ENCODE assay signal across 8 cellular contexts in the genomic region with DNA sequence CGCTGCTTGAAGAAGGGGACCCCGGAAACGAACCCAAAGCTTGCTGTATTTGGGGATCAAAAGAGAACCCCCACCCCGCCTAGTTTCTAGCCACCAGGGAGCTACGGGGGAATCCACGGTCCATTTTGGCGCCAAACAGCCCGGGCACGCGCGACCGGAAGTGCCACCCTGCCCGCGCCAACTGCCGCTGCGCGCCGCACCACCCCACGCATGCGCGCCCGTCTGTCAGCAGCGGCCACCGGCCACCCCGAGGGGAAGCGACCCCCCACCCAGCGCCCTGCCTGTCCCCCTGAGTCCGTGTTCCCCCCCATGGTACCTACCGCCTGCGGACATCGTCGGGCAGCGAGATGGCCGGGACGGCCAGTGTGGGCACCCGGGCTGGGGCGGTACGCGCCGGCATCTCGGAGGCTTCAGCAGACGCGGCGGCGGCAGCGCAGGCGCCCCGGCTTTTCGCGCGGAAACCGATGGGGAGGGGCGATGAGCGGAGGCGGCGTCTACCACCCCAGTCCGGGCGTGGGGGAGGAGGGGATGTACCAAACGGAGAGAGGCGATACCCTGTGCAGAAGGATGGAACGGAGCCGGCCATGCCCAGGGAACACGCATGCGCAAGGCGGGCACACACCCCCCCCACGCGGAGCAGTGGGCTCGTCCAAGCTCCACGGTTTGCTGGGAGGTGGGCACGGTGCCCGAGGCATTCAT. TPM values are rescaled to one million over a fixed set of nuclear protein-coding genes. Genes with fewer than 3 reads are reported as not detected.
DNase-seq lines count a peak whose midpoint lies in the region; ATAC-seq and TF ChIP-seq lines count a peak whose summit lies in the region.

TSS of gene DNMT1 (minus strand) at position 454 of the 699 bp plus-strand sequence. CDS start at position 400, 54 bp downstream.

- in situ Hi-C loops in transverse colon (cut with MboI; ENCODE audit: low pct_ligation_motif_present in 1 of 4, low pct_unique_long_range_greater_than_20kb in 1 of 4, low sequenced_read_pairs in 3 of 4), result loop anchor here in 1 of 4 donors (10.0 kb wide), 1 partner anchor 50 kb away; no protein-coding TSS in a partner anchor

- POLR2A ChIA-PET in T-cell (lab: Charles Lee), result interaction anchor here in 1 of 2 donors (0.5 kb wide), 1 partner anchor 52 kb away, joined by 3 read pairs; no protein-coding TSS in a partner anchor

- H3K4me1 Mint-ChIP-seq in T-cell, result peaks cover 38 to 49% (median 46%) of the 10 kb centered on the region in 3 donors

- H3K27ac ChIP-seq in adipose tissue (ENCODE audit: low read depth, low read length) (no peak within 1 kb of the TSS), heart left ventricle (peak within 1 kb of the TSS; percentile 52 to 92 (median 86)), transverse colon (peak within 1 kb of the TSS; percentile 88 to 96 (median 92))

- no peaks in the 10 kb centered on the region for H3K9me3 Mint-ChIP-seq in T-cell

- 0 to 1% (median 1%) methylated on average over 64 to 71 of the region's 71 CpGs for WGBS in adipose tissue, 3 donors
- 0 to 1% (median 0%) methylated on average over 11 to 71 of the region's 71 CpGs for WGBS in heart left ventricle, 4 donors
- WGBS in transverse colon (ENCODE audit: low coverage in 1 of 2), 2 donors, result 1% methylated on average over 23 of the region's 71 CpGs; no CpG with 5 or more reads in 1 of the 2 donors

- TF ChIP-seq CTCF in GM12865 (IDR thresholded peaks at IDR 0.05; ENCODE audit: insufficient read depth, low read depth, low read length, missing control alignments) (no peak), heart left ventricle (IDR thresholded peaks at IDR 0.05) (no peak), transverse colon (IDR thresholded peaks at IDR 0.05) (peak in 1 of 5 experiments; percentile 11)

- no peak for TF ChIP-seq EP300 in transverse colon (IDR thresholded peaks at IDR 0.05; ENCODE audit: low read depth)

- DNase-seq in GM12865 (ENCODE audit: low read depth) (peak; percentile 99), NCI-H146 (lab: John Stamatoyannopoulos, UW) (peak; percentile 93), T-cell (peak; percentile 82 to 96 (median 90)), heart left ventricle (peak; percentile 95 to 98 (median 96)), pons (ENCODE audit: low spot score) (peak; percentile 94), transverse colon (peak; percentile 96)

- peak within 1 kb of the TSS; percentile 87 to 92 for H3K27ac Mint-ChIP-seq in T-cell

- H3K4me3 ChIP-seq in GM12865 (ENCODE audit: low read depth, low read length) (peak within 1 kb of the TSS; percentile 86), heart left ventricle (peak within 1 kb of the TSS; percentile 46 to 94 (median 76)), transverse colon (peak within 1 kb of the TSS; percentile 72 to 87 (median 78))

- H3K27me3 Mint-ChIP-seq in T-cell, result no peaks in the 10 kb centered on the region

- TF ChIP-seq POLR2A in heart left ventricle (IDR thresholded peaks at IDR 0.05), result peak in 1 of 2 donors; percentile 71
- TF ChIP-seq POLR2A in transverse colon (IDR thresholded peaks at IDR 0.05), result peak; percentile 74

- H3K4me1 ChIP-seq in heart left ventricle (peaks cover 0 to 53% (median 20%) of the 10 kb centered on the region in 12 donors), transverse colon (peaks cover 10 to 20% (median 15%) of the 10 kb centered on the region in 4 donors)

- H3K36me3 ChIP-seq in heart left ventricle (peaks cover 0 to 23% (median 0%) of the 10 kb centered on the region in 9 donors), transverse colon (no peaks in the 10 kb centered on the region)

- ATAC-seq in HG02763 (IDR thresholded peaks at IDR 0.05; ENCODE audit: unreplicated experiment), result peak; percentile 84
- ATAC-seq in T-cell (replicated peaks in 1 of 4), result peak; percentile 93 to 97 (median 95)
- peak; percentile 96 to 99 (median 98) for ATAC-seq in heart left ventricle

- H3K36me3 Mint-ChIP-seq in T-cell, result peaks cover 5% of the 10 kb centered on the region

- H3K27me3 ChIP-seq in heart left ventricle (no peaks in the 10 kb centered on the region), transverse colon (no peaks in the 10 kb centered on the region)

- H3K9me3 ChIP-seq in heart left ventricle, result no peaks in the 10 kb centered on the region
- H3K9me3 ChIP-seq in transverse colon, result no peaks in the 10 kb centered on the region

- peak within 1 kb of the TSS; percentile 90 to 94 (median 92) for H3K4me3 Mint-ChIP-seq in T-cell

- intact Hi-C loops in heart left ventricle (cut with DNase I) (loop anchor here in 7 of 10 donors (1.0 to 10.0 kb wide), 7 partner anchors 33 to 58 kb away; partner anchors contain the start of genes MRPL4 (in 1 of the 7) and S1PR2 (in 1 of the 7)), transverse colon (cut with DNase I; ENCODE audit: low total_unique reads) (no loop called here)

- CTCF ChIA-PET in T-cell (lab: Charles Lee), result interaction anchor here in 1 of 2 donors (0.6 to 1.3 kb wide), 3 partner anchors 56 to 195 kb away, joined by 3 read pairs; partner anchors contain the start of gene MRPL4

RNA-seq across cellular contexts. Expression of gene DNMT1, which starts in this region (rescaled TPM):
- total RNA-seq in T-cell, result 100 to 1,000 TPM; 199 to 245 (median 235) TPM
- 10 to 100 TPM in 2 of 3 donors, 1 to 10 TPM in 1; 8.3 to 41.1 (median 27.0) TPM for polyA plus RNA-seq in adipose tissue
- 10 to 100 TPM; 16.1 to 61.6 (median 25.8) TPM for total RNA-seq in heart left ventricle
- polyA plus RNA-seq in heart left ventricle, result 10 to 100 TPM; 17.3 to 23.5 TPM
- total RNA-seq in transverse colon, result 100 to 1,000 TPM in 1 of 4 donors, 10 to 100 TPM in 3; 23.3 to 122 (median 42.0) TPM
